ENCODE assay signal across 1 cellular context in the genomic region with DNA sequence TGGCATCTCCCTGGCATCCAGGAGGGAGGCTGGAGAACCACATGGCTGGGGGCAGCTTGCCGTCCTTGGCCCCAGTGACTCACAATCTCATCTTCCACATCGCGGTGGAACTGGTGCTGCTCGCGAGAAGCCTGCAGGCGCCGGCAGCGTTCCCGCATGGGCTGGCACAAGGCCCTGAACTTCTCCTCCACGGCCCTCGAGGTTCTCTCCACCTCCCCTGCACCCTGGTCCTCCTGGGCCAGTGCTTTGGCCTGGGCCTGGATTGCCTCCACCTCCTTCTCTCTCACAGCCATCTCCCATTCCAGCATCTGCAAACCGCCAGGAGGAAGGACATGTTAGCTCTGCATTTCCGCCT.
TF ChIP-seq lines count a peak whose summit lies in the region.

No MANE protein-coding gene starts in this region.

TF ChIP-seq in K562, 482 proteins besides CTCF, POLR2A, EP300 and RAD21:
- TF ChIP-seq POLR2G (IDR thresholded peaks at IDR 0.05; ENCODE audit: low read depth, low read length) (peak; percentile 48), ZNF232 (CRISPR knock-in tag; IDR thresholded peaks at IDR 0.05) (no peak), CBX1 (IDR thresholded peaks at IDR 0.05; ENCODE audit: low read depth) (no peak), SREBF2 (CRISPR knock-in tag; IDR thresholded peaks at IDR 0.05) (no peak)
